26 cellular contexts compared by ENCODE assay signal in genomic region chr2:127449439-127449838, GRCh38. TPM values are rescaled to one million over a fixed set of nuclear protein-coding genes. Genes with fewer than 3 reads are reported as not detected.
A peak's percentile ranks its signal among the peaks of the same experiment; 100 is the strongest.
DNase-seq lines count a peak whose midpoint lies in the region; ATAC-seq and TF ChIP-seq lines count a peak whose summit lies in the region.
"Had no signal": no experiment of that assay in that cellular context is flagged by ENCODE, and none has a peak within 500 bp of the region (broad histone marks: within the 10 kb centered on the region; RNA-seq: fewer than 3 reads in every experiment).

No MANE protein-coding gene starts in this region.

- H3K27me3 Mint-ChIP-seq in endodermal cell (ENCODE audit: insufficient read depth) = no peaks in the 10 kb centered on the region
- H3K27me3 Mint-ChIP-seq in progenitor cell of endocrine pancreas = no peaks in the 10 kb centered on the region

- no peak overlapping the region for H3K4me3 Mint-ChIP-seq in endodermal cell
- H3K4me3 Mint-ChIP-seq in progenitor cell of endocrine pancreas (ENCODE audit: low read depth) = no peak overlapping the region
- H3K4me3 Mint-ChIP-seq: CD4-positive, alpha-beta memory T cell had no signal

- peaks cover 10% of the 10 kb centered on the region for H3K9me3 Mint-ChIP-seq in endodermal cell
- H3K9me3 Mint-ChIP-seq in progenitor cell of endocrine pancreas (ENCODE audit: low read depth) = peaks cover 4% of the 10 kb centered on the region

- peak overlapping the region; percentile 64 for H3K27ac Mint-ChIP-seq in endodermal cell
- H3K27ac Mint-ChIP-seq in progenitor cell of endocrine pancreas = peak overlapping the region; percentile 33

- WGBS in endodermal cell (ENCODE audit: insufficient coverage in 1 of 2, insufficient read length in 1 of 2), 2 experiments = 30 to 54% methylated on average over 3 to 4 of the region's 4 CpGs
- WGBS in mesodermal cell (ENCODE audit: insufficient coverage in 2 of 2), 2 experiments = 0 to 19% methylated on average over 1 to 2 of the region's 4 CpGs

- TF ChIP-seq CTCF in endodermal cell (conservative IDR thresholded peaks at IDR 0.05) = no peak
- no peak for TF ChIP-seq CTCF in progenitor cell of endocrine pancreas (IDR thresholded peaks at IDR 0.05; ENCODE audit: unreplicated experiment)

- no peaks in the 10 kb centered on the region for H3K27me3 ChIP-seq in endodermal cell (ENCODE audit: control insufficient read depth, insufficient read depth, low read length, poor library complexity, severe bottlenecking)
- H3K27me3 ChIP-seq: BLaER1 had no signal

- DNase-seq in NCI-H345 (lab: John Stamatoyannopoulos, UW) = peak; percentile 5
- DNase-seq in NCI-H345 treated with DMSO at 0.1 percent for 48 hours (lab: John Stamatoyannopoulos, UW; ENCODE audit: unreplicated experiment) = no peak
- DNase-seq in endodermal cell = no peak
- no peak for DNase-seq in progenitor cell of endocrine pancreas (ENCODE audit: low spot score, unreplicated experiment)
- no peak for DNase-seq in head of caudate nucleus
- DNase-seq: ACHN; Caco-2; CD4-positive, alpha-beta memory T cell; DMS 273 treated with DMSO at 0.1 percent for 48 hours; DMS79 treated with DMSO at 0.1 percent for 48 hours; GM23248; KBM-7; MM.1S; NCI-H1048; NCI-H1417 treated with DMSO at 0.1 percent for 48 hours; NCI-H187; NCI-H510A treated with DMSO at 0.1 percent for 48 hours; NCI-H774; NK-92 treated with Interleukin-12 subunit alpha and Interleukin-12 subunit beta, amount 100 ng/mL, for 24 hours had no signal

- no peak overlapping the region for H3K4me3 ChIP-seq in endodermal cell (ENCODE audit: low read length)
- no peak overlapping the region for H3K4me3 ChIP-seq in mesodermal cell (ENCODE audit: extremely low read depth, insufficient read depth, low read length, poor library complexity, severe bottlenecking)
- H3K4me3 ChIP-seq: BLaER1, GM23248 had no signal

- H3K27ac ChIP-seq in endodermal cell (ENCODE audit: low read depth, low read length) (peak overlapping the region; percentile 58), mesodermal cell (ENCODE audit: low read depth, low read length, severe bottlenecking) (peak overlapping the region; percentile 37)
- H3K27ac ChIP-seq: 22Rv1, BLaER1 had no signal

- no peak overlapping the region for H3K9ac ChIP-seq in endodermal cell (ENCODE audit: extremely low read depth, low read length, poor library complexity, severe bottlenecking)
- H3K9ac ChIP-seq: BLaER1, GM23248 had no signal

- peaks cover 9% of the 10 kb centered on the region for H3K9me3 ChIP-seq in endodermal cell (ENCODE audit: control insufficient read depth, low read length)
- no peaks in the 10 kb centered on the region for H3K9me3 ChIP-seq in mesodermal cell (ENCODE audit: control insufficient read depth, low read length)

- ATAC-seq in esophagus mucosa (no peak), HG02870 (IDR thresholded peaks at IDR 0.05; ENCODE audit: unreplicated experiment) (no peak)
- ATAC-seq: HCT116, Panc1 had no signal

- peaks cover 12% of the 10 kb centered on the region for H3K4me1 ChIP-seq in endodermal cell (ENCODE audit: control insufficient read depth, insufficient read depth, low read length)
- H3K4me1 ChIP-seq in mesodermal cell (ENCODE audit: control insufficient read depth, insufficient read depth, low read length, poor library complexity, severe bottlenecking) = no peaks in the 10 kb centered on the region
- H3K4me1 ChIP-seq: BLaER1 had no signal

- no peaks in the 10 kb centered on the region for H3K36me3 ChIP-seq in endodermal cell (ENCODE audit: control insufficient read depth, insufficient read depth, low read length)
- no peaks in the 10 kb centered on the region for H3K36me3 ChIP-seq in mesodermal cell (ENCODE audit: control insufficient read depth, insufficient read depth, low read length)
- H3K36me3 ChIP-seq: BLaER1 had no signal

- intact Hi-C loops in head of caudate nucleus (cut with DNase I) = no loop called here

- peaks cover 26% of the 10 kb centered on the region for H3K4me1 Mint-ChIP-seq in endodermal cell
- H3K4me1 Mint-ChIP-seq in progenitor cell of endocrine pancreas (ENCODE audit: low read depth) = peaks cover 15% of the 10 kb centered on the region
- H3K4me1 Mint-ChIP-seq: CD4-positive, alpha-beta memory T cell had no signal

- H3K36me3 Mint-ChIP-seq in endodermal cell (ENCODE audit: low read depth) (no peaks in the 10 kb centered on the region), progenitor cell of endocrine pancreas (ENCODE audit: insufficient read depth) (peaks cover 3% of the 10 kb centered on the region)

RNA-seq across cellular contexts. Expression of gene PROC, which starts 31.2 kb away (rescaled TPM):
- under 1 TPM; 0.46 to 0.51 TPM for total RNA-seq in endodermal cell
- polyA plus RNA-seq in endodermal cell (2013, experiment 1 of 2) = 1.0 TPM
- 0.66 TPM for polyA plus RNA-seq in endodermal cell (2013, experiment 2 of 2)
- polyA plus RNA-seq in mesodermal cell (2013, experiment 1 of 2) = not detected
- polyA plus RNA-seq in mesodermal cell (2013, experiment 2 of 2) = not detected
- 18.7 and 25.3 TPM in 2 replicates for total RNA-seq in progenitor cell of endocrine pancreas
- total RNA-seq in esophagus mucosa = 0.20 TPM
- total RNA-seq: CD4-positive, alpha-beta memory T cell; GM23248 had no signal
- polyA plus RNA-seq: CD4-positive, alpha-beta memory T cell; GM23248 had no signal

Comparison
In these comparisons a context has a peak if more than half of its experiments do, and no peak if none do; other contexts are left out.
1. RNA of gene PROC, which starts 31.2 kb away (total RNA-seq): 18.7 to 25.3 TPM in progenitor cell of endocrine pancreas; 0.46 to 0.51 TPM in endodermal cell and 0.20 TPM in esophagus mucosa (single experiment); every median in the first group is over 10 times any median in the second.